21 cellular contexts compared by ENCODE assay signal in the genomic region with DNA sequence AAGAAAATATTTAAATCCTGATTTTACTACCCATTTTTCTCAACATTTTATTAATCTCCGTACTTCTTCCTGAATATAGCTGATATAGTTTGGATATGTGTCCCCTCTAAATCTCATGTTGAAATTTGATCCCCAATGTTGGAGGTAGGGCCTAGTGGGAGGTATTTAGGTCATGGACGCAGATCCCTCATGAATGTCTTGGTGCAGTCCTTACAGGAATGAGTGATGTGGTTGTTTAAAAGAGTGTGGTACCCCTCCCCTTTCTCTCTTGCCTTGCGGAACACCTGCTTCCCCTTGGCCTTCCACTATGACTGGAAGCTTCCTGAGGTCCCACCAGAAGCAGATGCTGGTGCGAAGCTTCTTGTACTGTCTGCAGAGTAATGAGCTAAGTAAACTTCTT.
"Had no signal": no experiment of that assay in that cellular context is flagged by ENCODE, and none has a peak within 500 bp of the region (broad histone marks: within the 10 kb centered on the region; RNA-seq: fewer than 3 reads in every experiment).

No MANE protein-coding gene starts in this region.

- H3K9ac ChIP-seq: KMS-11 had no signal

- H3K36me3 ChIP-seq: SJSA1 had no signal

- H3K9me3 ChIP-seq: SJSA1 had no signal

- H3K4me2 ChIP-seq: KMS-11 had no signal

- H3K27me3 ChIP-seq: SJSA1 had no signal

- H3K4me3 ChIP-seq: SJSA1, SK-N-MC had no signal

- H3K27ac ChIP-seq: KMS-11, SJSA1, SK-N-MC had no signal

- ATAC-seq: HepG2 had no signal

- DNase-seq: IMR-90, MV-4-11, NCI-H1048, NCI-H1105, NCI-H1417, NCI-H1436 treated with DMSO at 0.1 percent for 48 hours, NCI-H1694, NCI-H187 treated with DMSO at 0.1 percent for 48 hours, NCI-H2029 treated with DMSO at 0.1 percent for 48 hours, NCI-H2227 treated with DMSO at 0.1 percent for 48 hours, NCI-H524, NCI-H526 treated with DMSO at 0.1 percent for 48 hours, NCI-H748 treated with DMSO at 0.1 percent for 48 hours, Right ventricle myocardium superior, RPMI8226, SIG-M5, SW 1271 had no signal
